In genomic region chr1:118960026-118960561, GRCh38 we compare ENCODE assay signal across 9 cellular contexts. TPM values are rescaled to one million over a fixed set of nuclear protein-coding genes. Genes with fewer than 3 reads are reported as not detected.
DNase-seq lines count a peak whose midpoint lies in the region; ATAC-seq and TF ChIP-seq lines count a peak whose summit lies in the region.
"Had no signal": no experiment of that assay in that cellular context is flagged by ENCODE, and none has a peak within 500 bp of the region (broad histone marks: within the 10 kb centered on the region; RNA-seq: fewer than 3 reads in every experiment).

No MANE protein-coding gene starts in this region.

- DNase-seq in SIG-M5 treated with dmso at 0.1 percent for 504 hours (lab: John Stamatoyannopoulos, UW; ENCODE audit: unreplicated experiment): peak; percentile 15
- no peak for DNase-seq in SIG-M5 (lab: John Stamatoyannopoulos, UW)
- peak; percentile 45 for DNase-seq in SW480 (ENCODE audit: low spot score)
- peak; percentile 44 for DNase-seq in ureter (ENCODE audit: low spot score)
- DNase-seq in NCI-H524 treated with DMSO at 0.1 percent for 48 hours (lab: John Stamatoyannopoulos, UW): no peak
- no peak for DNase-seq in inferior parietal cortex (ENCODE audit: extremely low spot score)
- DNase-seq in glutamatergic neuron: no peak

- H3K4me1 Mint-ChIP-seq in glutamatergic neuron (ENCODE audit: low read depth, unreplicated experiment): no peaks in the 10 kb centered on the region

- no peak overlapping the region for H3K4me3 Mint-ChIP-seq in glutamatergic neuron (ENCODE audit: unreplicated experiment)

- no peaks in the 10 kb centered on the region for H3K9me3 Mint-ChIP-seq in glutamatergic neuron (ENCODE audit: unreplicated experiment)

- peak; percentile 90 for ATAC-seq in HG03139 (IDR thresholded peaks at IDR 0.05; ENCODE audit: unreplicated experiment)

- peaks cover 4% of the 10 kb centered on the region for H3K36me3 Mint-ChIP-seq in glutamatergic neuron (ENCODE audit: unreplicated experiment)

- peaks cover 2% of the 10 kb centered on the region for H3K27me3 Mint-ChIP-seq in glutamatergic neuron (ENCODE audit: unreplicated experiment)

- TF ChIP-seq CTCF in glutamatergic neuron (IDR thresholded peaks at IDR 0.05; ENCODE audit: partially characterized antibody, unreplicated experiment): no peak

- H3K27ac Mint-ChIP-seq in glutamatergic neuron (ENCODE audit: unreplicated experiment): no peak overlapping the region

RNA-seq across cellular contexts. Expression of gene TBX15, which starts 28.0 kb away (rescaled TPM):
- total RNA-seq in ureter (not detected), glutamatergic neuron (ENCODE audit: unreplicated experiment) (0.69 TPM)
- total RNA-seq: NCI-H460 had no signal

Comparison
In these comparisons a context has a peak if more than half of its experiments do, and no peak if none do; other contexts are left out.
1. DNase-seq: peak in SIG-M5 treated with dmso at 0.1 percent for 504 hours (single experiment), SW480 (single experiment) and ureter (single experiment); none in SIG-M5 (single experiment), NCI-H524 treated with DMSO at 0.1 percent for 48 hours (single experiment), inferior parietal cortex (single experiment) and glutamatergic neuron (single experiment).